In the genomic region with DNA sequence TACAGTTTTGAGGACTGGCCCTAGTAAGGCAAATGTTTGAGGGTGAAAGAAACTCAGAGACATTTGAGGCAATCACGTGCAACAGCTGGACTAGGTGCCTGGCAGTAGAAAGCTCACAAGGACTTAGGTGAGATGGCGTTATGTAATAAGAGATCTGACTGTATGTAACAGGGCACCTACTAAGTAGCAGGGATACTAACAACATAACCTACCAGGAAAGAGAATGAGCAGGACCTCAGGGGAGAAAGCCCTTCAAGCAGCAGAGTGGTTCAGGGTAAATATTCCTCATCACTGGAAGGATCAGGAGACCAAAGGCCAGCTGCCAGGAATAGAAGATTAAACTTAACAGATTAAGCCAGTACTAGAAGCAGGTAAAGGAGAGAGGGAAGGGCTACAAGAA, we compare ENCODE assay signal across 16 cellular contexts. TPM values are rescaled to one million over a fixed set of nuclear protein-coding genes. Genes with fewer than 3 reads are reported as not detected.
"Had no signal": no experiment of that assay in that cellular context is flagged by ENCODE, and none has a peak within 500 bp of the region (broad histone marks: within the 10 kb centered on the region; RNA-seq: fewer than 3 reads in every experiment).

No MANE protein-coding gene starts in this region.

- H3K27me3 Mint-ChIP-seq: activated CD4-positive, alpha-beta memory T cell treated with anti-CD3 and anti-CD28 coated beads for 36 hours; progenitor cell of endocrine pancreas had no signal

- H3K4me3 Mint-ChIP-seq: activated CD4-positive, alpha-beta memory T cell treated with anti-CD3 and anti-CD28 coated beads for 36 hours; activated T-helper 1 cell treated with anti-CD3 and anti-CD28 coated beads, Interleukin-12 subunit alpha, Interleukin-12 subunit beta, Interleukin-2, Interleukin-4 antibody, amounts not matched to agents 30 ng/mL and 10 ng/mL and 1 ng/mL, durations not matched to agents 14 hours and 24 hours and 36 hours; mesothelial cell of epicardium had no signal

- ATAC-seq: gastroesophageal sphincter, right cardiac atrium, SK-N-SH treated with all-trans-retinoic acid at 6 μM for 48 hours had no signal

- H3K4me1 Mint-ChIP-seq: mesothelial cell of epicardium had no signal

- H3K36me3 ChIP-seq: gastroesophageal sphincter, tibial nerve had no signal

- FAIRE-seq: small intestine had no signal

- H3K27ac Mint-ChIP-seq: activated CD4-positive, alpha-beta memory T cell treated with anti-CD3 and anti-CD28 coated beads for 36 hours; activated T-helper 1 cell treated with anti-CD3 and anti-CD28 coated beads, Interleukin-12 subunit alpha, Interleukin-12 subunit beta, Interleukin-2, Interleukin-4 antibody, amounts not matched to agents 30 ng/mL and 10 ng/mL and 1 ng/mL, durations not matched to agents 14 hours and 24 hours and 36 hours; mesothelial cell of epicardium; progenitor cell of endocrine pancreas had no signal

- H3K27me3 ChIP-seq: gastroesophageal sphincter, tibial nerve had no signal

- H3K4me3 ChIP-seq: coronary artery, gastroesophageal sphincter, tibial nerve had no signal

- DNase-seq: activated CD4-positive, alpha-beta memory T cell treated with anti-CD3 and anti-CD28 coated beads for 36 hours; activated naive CD4-positive, alpha-beta T cell treated with Interleukin-2 at 50 U/mL for 16 hours; caudate nucleus; effector memory CD4-positive, alpha-beta T cell; nucleus accumbens; right cardiac atrium; small intestine had no signal

RNA-seq across cellular contexts. Expression of a gene that starts 53.4 kb away (rescaled TPM):
- total RNA-seq: epithelial cell of proximal tubule, kidney epithelial cell, progenitor cell of endocrine pancreas had no signal
